In genomic region chr15:101242160-101242998, GRCh38 we compare ENCODE assay signal across 8 cellular contexts. TPM values are rescaled to one million over a fixed set of nuclear protein-coding genes. Genes with fewer than 3 reads are reported as not detected.
DNase-seq lines count a peak whose midpoint lies in the region; ATAC-seq lines count a peak whose summit lies in the region.

No MANE protein-coding gene starts in this region.

- H3K36me3 ChIP-seq in skeletal muscle tissue (ENCODE audit: control insufficient read depth in 3 of 3, insufficient read depth in 3 of 3, low read length in 3 of 3) = no peaks in the 10 kb centered on the region

- H3K9me3 ChIP-seq in skeletal muscle tissue (ENCODE audit: control insufficient read depth in 3 of 3, low read length in 3 of 3) = no peaks in the 10 kb centered on the region

- H3K27me3 ChIP-seq in skeletal muscle tissue (ENCODE audit: control insufficient read depth in 3 of 3, insufficient read depth in 3 of 3, low read length in 3 of 3) = no peaks in the 10 kb centered on the region

- ATAC-seq in HG03378 (IDR thresholded peaks at IDR 0.05; ENCODE audit: unreplicated experiment) = peak; percentile 74

- no peak overlapping the region for H3K4me3 ChIP-seq in skeletal muscle tissue (ENCODE audit: low read length in 3 of 3)

- no peak overlapping the region for H3K9ac ChIP-seq in skeletal muscle tissue (ENCODE audit: low read depth in 1 of 3, low read length in 3 of 3)

- peak; percentile 90 to 95 for DNase-seq in AML-193 (lab: John Stamatoyannopoulos, UW)
- peak; percentile 48 for DNase-seq in GM19238 (ENCODE audit: insufficient read length, low spot score)
- DNase-seq in UCSD-AML1 (lab: John Stamatoyannopoulos, UW; ENCODE audit: unreplicated experiment) = peak; percentile 66
- peak; percentile 58 for DNase-seq in effector CD4-positive, alpha-beta T cell
- DNase-seq in NCI-H1436 treated with DMSO at 0.1 percent for 48 hours (lab: John Stamatoyannopoulos, UW) = no peak
- DNase-seq in occipital lobe (lab: John Stamatoyannopoulos, UW) = no peak

- H3K4me1 ChIP-seq in skeletal muscle tissue (ENCODE audit: control insufficient read depth in 3 of 3, insufficient read depth in 3 of 3, low read length in 3 of 3) = peaks cover 33 to 56% (median 42%) of the 10 kb centered on the region in 3 donors

- H3K27ac ChIP-seq in skeletal muscle tissue (ENCODE audit: low read depth, low read length) = peak overlapping the region; percentile 22

RNA-seq across cellular contexts. Expression of gene CHSY1, which starts 9.5 kb away (rescaled TPM):
- 29.7 TPM for total RNA-seq in skeletal muscle tissue
- 23.9 TPM for total RNA-seq in occipital lobe

RNA-seq across cellular contexts. Expression of gene SELENOS, which starts 34.9 kb away (rescaled TPM):
- total RNA-seq in skeletal muscle tissue (25.6 TPM), occipital lobe (40.1 TPM)

RNA-seq across cellular contexts. Expression of gene SNRPA1, which starts 52.7 kb away (rescaled TPM):
- total RNA-seq in skeletal muscle tissue (14.1 TPM), occipital lobe (15.0 TPM)

Comparison
In these comparisons a context has a peak if more than half of its experiments do, and no peak if none do; other contexts are left out.
1. DNase-seq: peak in AML-193 (2 of 2), GM19238 (single experiment), UCSD-AML1 (single experiment) and effector CD4-positive, alpha-beta T cell (single experiment); none in NCI-H1436 treated with DMSO at 0.1 percent for 48 hours (single experiment) and occipital lobe (single experiment).